9 cellular contexts compared by ENCODE assay signal in the genomic region with DNA sequence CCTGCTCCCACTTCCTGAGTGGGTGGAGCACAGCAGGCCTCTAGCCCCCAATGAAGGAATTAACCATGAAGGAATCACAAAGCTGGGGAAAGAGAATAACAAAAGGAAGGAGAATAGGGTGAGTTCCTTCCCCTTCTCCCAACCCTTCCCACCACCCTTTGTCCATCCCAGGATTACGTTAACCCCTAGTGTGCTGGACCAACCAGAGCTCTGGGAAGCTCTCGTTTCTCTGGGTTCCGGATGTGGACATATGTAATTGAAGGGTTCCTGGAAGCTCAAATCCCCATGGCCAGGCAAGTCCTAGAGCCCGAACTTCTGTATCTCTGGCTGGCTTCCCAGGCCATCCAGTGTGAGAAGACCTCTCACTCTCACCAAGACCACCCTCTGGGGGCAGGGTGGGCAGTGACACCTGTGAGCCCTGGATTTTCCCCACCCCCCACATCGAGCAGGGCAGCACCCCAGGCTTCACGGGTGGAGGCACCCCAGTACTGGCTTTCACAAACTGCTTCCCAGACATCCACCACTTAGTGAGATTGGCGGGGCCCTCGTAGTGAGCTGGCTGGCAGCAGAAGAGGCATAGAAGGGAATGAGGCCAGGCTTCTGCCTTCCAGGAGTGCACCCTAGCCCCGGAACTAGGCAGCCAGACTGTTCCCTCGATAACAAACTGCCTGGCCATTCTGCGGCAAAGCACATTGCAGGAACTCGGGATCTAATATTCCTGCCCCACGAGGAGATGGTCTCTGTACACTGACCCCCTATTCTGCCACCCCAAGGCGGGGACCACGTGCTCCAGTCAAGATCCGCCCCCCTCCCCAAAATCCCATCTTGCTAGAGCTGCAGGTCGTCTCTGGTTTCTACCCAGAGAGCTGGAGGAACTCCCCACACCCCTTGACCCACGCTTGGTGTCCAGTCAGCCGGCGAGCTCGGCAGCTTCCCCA. TPM values are rescaled to one million over a fixed set of nuclear protein-coding genes. Genes with fewer than 3 reads are reported as not detected.
A peak's percentile ranks its signal among the peaks of the same experiment; 100 is the strongest.
DNase-seq lines count a peak whose midpoint lies in the region; ATAC-seq and TF ChIP-seq lines count a peak whose summit lies in the region.
"Had no signal": no experiment of that assay in that cellular context is flagged by ENCODE, and none has a peak within 500 bp of the region (broad histone marks: within the 10 kb centered on the region; RNA-seq: fewer than 3 reads in every experiment).

No MANE protein-coding gene starts in this region.

- no peak overlapping the region for H3K27ac ChIP-seq in IMR-90 (ENCODE audit: insufficient read depth, low read length)
- H3K27ac ChIP-seq in coronary artery: no peak overlapping the region

- no peak overlapping the region for H2BK120ac ChIP-seq in IMR-90 (ENCODE audit: low read depth, low read length)

- in situ Hi-C loops in IMR-90 (cut with MboI; ENCODE audit: low sequenced_read_pairs): no loop called here

- H3K4me1 Mint-ChIP-seq in naive B cell: peaks cover 31 to 36% (median 34%) of the 10 kb centered on the region in 3 donors

- H2AFZ ChIP-seq in IMR-90 (replicated peaks; ENCODE audit: low read length, poor library complexity): peak overlapping the region; percentile 64

- no peaks in the 10 kb centered on the region for H3K9me1 ChIP-seq in IMR-90 (ENCODE audit: insufficient read depth, low read length)

- no peaks in the 10 kb centered on the region for H3K9me3 ChIP-seq in BE2C
- no peaks in the 10 kb centered on the region for H3K9me3 ChIP-seq in IMR-90 (ENCODE audit: control insufficient read depth, insufficient read depth, low read length)

- CTCF ChIA-PET in IMR-90 (lab: Yijun Ruan, JAX): no interaction called here

- intact Hi-C loops in IMR-90 (cut with micrococcal nuclease): loop anchor here (5.0 to 10.0 kb wide), 2 partner anchors 362 to 485 kb away; partner anchors contain the start of gene OAF

- H3K4me1 ChIP-seq in BE2C: peaks cover 28% of the 10 kb centered on the region
- H3K4me1 ChIP-seq in IMR-90 (ENCODE audit: control insufficient read depth, insufficient read depth, low read length): peaks cover 4% of the 10 kb centered on the region; the same call in 1 of the 2 replicates

- DNase-seq in BE2C: no peak
- no peak for DNase-seq in IMR-90
- no peak for DNase-seq in coronary artery (ENCODE audit: low spot score)
- no peak for DNase-seq in naive B cell
- no peak for DNase-seq in KG1 (lab: John Stamatoyannopoulos, UW)
- no peak for DNase-seq in activated CD4-positive, alpha-beta T cell treated with anti-CD3 and anti-CD28 coated beads for 1 hour
- no peak for DNase-seq in mucosa of gallbladder (ENCODE audit: low spot score)
- DNase-seq: NCI-H524 treated with DMSO at 0.1 percent for 48 hours had no signal

- H3K4ac ChIP-seq in IMR-90 (ENCODE audit: low read depth, low read length): no peak overlapping the region

- H3K27ac Mint-ChIP-seq in naive B cell: peak overlapping the region in 2 of 6 donors; percentile 47 to 67

- no peak overlapping the region for H4K5ac ChIP-seq in IMR-90 (ENCODE audit: low read depth, low read length)

- BruUV-seq in IMR-90 (replicated peaks; lab: Mats Ljungman, UMichigan): no TSS peak

- dilution Hi-C loops in IMR-90 (cut with HindIII; ENCODE audit: low sequenced_read_pairs, unreplicated experiment): no loop called here

- H3K27me3 ChIP-seq in BE2C (no peaks in the 10 kb centered on the region), IMR-90 (ENCODE audit: control insufficient read depth, insufficient read depth, low read length) (peaks cover 8% of the 10 kb centered on the region; the same call in 1 of the 2 replicates)

- ATAC-seq in IMR-90 (ENCODE audit: low read depth) (no peak), naive B cell (ENCODE audit: low read depth in 2 of 2) (no peak), GM21786 (IDR thresholded peaks at IDR 0.05; ENCODE audit: unreplicated experiment) (no peak)

- H3K36me3 Mint-ChIP-seq in naive B cell: no peaks in the 10 kb centered on the region

- no peaks in the 10 kb centered on the region; the same call in 1 of the 2 replicates for H4K20me1 ChIP-seq in IMR-90 (ENCODE audit: insufficient read depth, low read length)

- no peak overlapping the region for H4K8ac ChIP-seq in IMR-90 (ENCODE audit: low read depth in 2 of 2, low read length in 2 of 2)

- no peak overlapping the region for H2AK9ac ChIP-seq in IMR-90 (replicated peaks; ENCODE audit: low read depth, low read length, poor library complexity)

- TF ChIP-seq CTCF in BE2C (IDR thresholded peaks at IDR 0.05; ENCODE audit: low read depth, low read length): no peak
- no peak for TF ChIP-seq CTCF in IMR-90 (conservative IDR thresholded peaks at IDR 0.05; ENCODE audit: low read depth, low read length)
- no peak for TF ChIP-seq CTCF in coronary artery (IDR thresholded peaks at IDR 0.05)

- H4K91ac ChIP-seq in IMR-90 (ENCODE audit: insufficient read depth, low read depth, low read length): no peak overlapping the region

- H2BK15ac ChIP-seq in IMR-90 (ENCODE audit: low read depth, low read length): no peak overlapping the region

- POLR2A ChIA-PET in IMR-90 (lab: Charles Lee; ENCODE audit: unreplicated experiment): no interaction called here

- no peak overlapping the region for H2BK5ac ChIP-seq in IMR-90 (ENCODE audit: low read depth, low read length, poor library complexity, severe bottlenecking)

- no peak overlapping the region for H3K14ac ChIP-seq in IMR-90 (replicated peaks; ENCODE audit: low read depth, low read length)

- H3K36me3 ChIP-seq in BE2C: no peaks in the 10 kb centered on the region
- no peaks in the 10 kb centered on the region for H3K36me3 ChIP-seq in IMR-90 (ENCODE audit: control insufficient read depth, insufficient read depth, low read length)

- H3K56ac ChIP-seq in IMR-90 (ENCODE audit: extremely low read depth, insufficient read depth, low read length): no peak overlapping the region

- no peak for TF ChIP-seq POLR2A in IMR-90 (IDR thresholded peaks at IDR 0.05; ENCODE audit: low read depth, low read length)

- H2AK5ac ChIP-seq in IMR-90 (ENCODE audit: low read depth, low read length): no peak overlapping the region

- H3K4me3 ChIP-seq in BE2C (ENCODE audit: low read depth, low read length) (peak overlapping the region; percentile 99), IMR-90 (ENCODE audit: insufficient read depth, low read depth, low read length) (no peak overlapping the region; the same call in 1 of the 2 replicates), coronary artery (peak overlapping the region; percentile 91)

- H3K79me1 ChIP-seq in IMR-90 (ENCODE audit: low read depth in 1 of 2, low read length in 2 of 2): no peaks in the 10 kb centered on the region

- peak overlapping the region; percentile 57 to 93 (median 78) for H3K4me3 Mint-ChIP-seq in naive B cell

- no peaks in the 10 kb centered on the region for H3K9me3 Mint-ChIP-seq in naive B cell

- no peak overlapping the region for H3K18ac ChIP-seq in IMR-90 (ENCODE audit: low read depth, low read length)

- 0 out of 2 replicates have a peak overlapping the region, but pooled peaks have one; percentile 42 for H3K23ac ChIP-seq in IMR-90 (ENCODE audit: low read depth, low read length)

- WGBS in IMR-90 (ENCODE audit: extremely low coverage in 2 of 2, insufficient read length in 1 of 2), 2 experiments: 0% methylated on average over 5 of the region's 21 CpGs; no CpG with 5 or more reads in 1 of the 2 experiments

- H3K4me2 ChIP-seq in IMR-90 (ENCODE audit: low read depth, low read length): peak overlapping the region; percentile 44; the same call in 1 of the 2 replicates

- no peak overlapping the region for H2BK20ac ChIP-seq in IMR-90 (ENCODE audit: low read depth, low read length)

- no peak overlapping the region for H3K9ac ChIP-seq in IMR-90 (ENCODE audit: low read depth, low read length)

- no peak for TF ChIP-seq RAD21 in IMR-90 (IDR thresholded peaks at IDR 0.05; ENCODE audit: low read length)

- peaks cover 20 to 33% (median 25%) of the 10 kb centered on the region in 3 donors for H3K27me3 Mint-ChIP-seq in naive B cell

TF ChIP-seq in IMR-90, 13 proteins besides CTCF, POLR2A, EP300 and RAD21:
- TF ChIP-seq BHLHE40 (IDR thresholded peaks at IDR 0.05; ENCODE audit: low read depth, low read length): no peak
- no peak for TF ChIP-seq MAFK (IDR thresholded peaks at IDR 0.05; ENCODE audit: low read depth, low read length)
- TF ChIP-seq MAZ (IDR thresholded peaks at IDR 0.05; ENCODE audit: borderline replicate concordance, low read depth, low read length): no peak
- TF ChIP-seq MXI1 (IDR thresholded peaks at IDR 0.05; ENCODE audit: borderline replicate concordance, low read depth, low read length): no peak
- TF ChIP-seq RCOR1 (IDR thresholded peaks at IDR 0.05; ENCODE audit: insufficient replicate concordance, low read length): no peak
- no peak for TF ChIP-seq CEBPB (IDR thresholded peaks at IDR 0.05; ENCODE audit: low read depth, low read length)
- no peak for TF ChIP-seq CHD1 (IDR thresholded peaks at IDR 0.05; ENCODE audit: low read depth, low read length)

RNA-seq across cellular contexts. Expression of gene NECTIN1, which starts 2.1 kb away (rescaled TPM):
- 167 TPM for polyA plus RNA-seq in BE2C (2012; ENCODE audit: insufficient read depth, insufficient read length, low read depth)
- total RNA-seq in IMR-90 (2012; rRNA removed) (1.7 and 2.3 TPM in 2 replicates), mucosa of gallbladder (13.2 TPM)
- polyA plus RNA-seq in IMR-90 (2012; rRNA removed) (3.0 and 4.2 TPM in 2 replicates), naive B cell (ENCODE audit: low read depth in 6 of 6) (under 1 TPM in 5 of 6 donors, not detected in 1; 0.24 to 0.74 (median 0.38) TPM)
- 2.8 and 3.4 TPM in 2 replicates for polyA plus RNA-seq in IMR-90 (2012; cell fraction: cytosol; rRNA removed)
- polyA plus RNA-seq in IMR-90 (2012; cell fraction: nucleus; rRNA removed; ENCODE audit: low replicate concordance): 2.2 and 3.3 TPM in 2 replicates
